ENCODE assay signal across 9 cellular contexts in the genomic region with DNA sequence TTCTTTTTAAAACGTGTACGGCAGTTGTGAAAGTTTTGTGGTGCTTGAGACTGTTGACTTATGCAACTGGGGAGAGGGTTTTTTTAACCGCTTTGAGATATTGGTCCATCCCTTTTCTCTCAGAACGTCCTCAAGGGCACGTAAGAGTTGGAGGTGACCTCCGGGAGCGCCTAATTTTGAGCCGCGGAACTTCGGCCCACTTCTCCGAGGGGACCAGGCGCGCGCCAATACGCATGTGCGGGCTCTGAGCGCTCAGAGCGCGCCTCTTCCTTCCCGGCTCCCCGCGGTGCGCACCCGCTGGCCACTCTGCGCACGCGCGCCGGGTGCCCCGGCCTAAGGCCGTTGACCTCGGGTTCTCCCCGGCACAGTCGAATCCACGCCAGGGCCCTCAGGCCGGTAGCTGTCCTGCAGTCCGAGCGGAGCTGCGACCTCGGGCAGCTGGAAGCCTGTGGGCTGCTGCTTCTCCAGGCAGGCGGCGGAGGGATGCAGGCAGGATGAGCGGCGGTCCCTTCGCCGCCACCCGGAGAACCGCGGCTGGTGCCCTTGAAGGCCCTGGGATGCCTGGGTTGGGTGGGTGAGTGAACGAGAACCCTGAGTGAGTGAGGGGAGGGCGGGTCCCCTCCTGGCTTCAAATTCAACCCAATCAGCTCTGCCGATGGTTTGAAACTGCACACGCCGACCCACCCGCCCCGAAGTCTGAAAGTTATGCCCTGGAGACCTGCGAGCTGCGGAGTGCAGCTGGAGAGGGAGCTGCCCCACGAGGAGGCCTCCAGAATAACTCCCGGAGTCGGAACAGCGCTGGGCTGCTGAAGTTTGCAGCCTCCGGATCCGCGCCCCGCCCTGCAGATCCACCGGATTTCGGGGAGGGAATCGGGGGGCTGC. TPM values are rescaled to one million over a fixed set of nuclear protein-coding genes. Genes with fewer than 3 reads are reported as not detected.
DNase-seq lines count a peak whose midpoint lies in the region; ATAC-seq and TF ChIP-seq lines count a peak whose summit lies in the region.
"Had no signal": no experiment of that assay in that cellular context is flagged by ENCODE, and none has a peak within 500 bp of the region (broad histone marks: within the 10 kb centered on the region; RNA-seq: fewer than 3 reads in every experiment).

No MANE protein-coding gene starts in this region.

- no peaks in the 10 kb centered on the region for H3K36me3 Mint-ChIP-seq in CD4-positive, CD25-positive, alpha-beta regulatory T cell
- H3K36me3 Mint-ChIP-seq in WTC11, result no peaks in the 10 kb centered on the region

- H3K4me3 ChIP-seq in CD4-positive, CD25-positive, alpha-beta regulatory T cell (ENCODE audit: low read depth, low read length), result no peak overlapping the region
- peak overlapping the region; percentile 5 to 38 (median 27) for H3K4me3 ChIP-seq in liver (ENCODE audit: low read depth in 1 of 3, low read length in 3 of 3)

- H3K27ac Mint-ChIP-seq in CD4-positive, CD25-positive, alpha-beta regulatory T cell, result peak overlapping the region in 2 of 3 donors; percentile 47 to 48
- no peak overlapping the region for H3K27ac Mint-ChIP-seq in WTC11

- H3K27me3 Mint-ChIP-seq in CD4-positive, CD25-positive, alpha-beta regulatory T cell, result peaks cover 93% of the 10 kb centered on the region
- H3K27me3 Mint-ChIP-seq in WTC11 (ENCODE audit: low read depth), result peaks cover 100% of the 10 kb centered on the region

- CTCF ChIA-PET in WTC11 (lab: Charles Lee), result interaction anchor here (0.5 to 3.2 kb wide), 7 partner anchors 9 to 475 kb away, joined by 3 to 25 read pairs (median 5); no protein-coding TSS in a partner anchor

- peaks cover 6 to 43% (median 23%) of the 10 kb centered on the region in 4 donors for H3K4me1 Mint-ChIP-seq in CD4-positive, CD25-positive, alpha-beta regulatory T cell
- peaks cover 55% of the 10 kb centered on the region for H3K4me1 Mint-ChIP-seq in WTC11

- ATAC-seq in CD4-positive, CD25-positive, alpha-beta regulatory T cell (ENCODE audit: low read depth in 2 of 2), result no peak
- ATAC-seq in GM21529 (IDR thresholded peaks at IDR 0.05; ENCODE audit: unreplicated experiment) (peak; percentile 59), WTC11 (peak; percentile 60), HG02884 (IDR thresholded peaks at IDR 0.05; ENCODE audit: unreplicated experiment) (no peak)
- ATAC-seq: effector memory CD8-positive, alpha-beta T cell had no signal

- no peaks in the 10 kb centered on the region for H3K36me3 ChIP-seq in CD4-positive, CD25-positive, alpha-beta regulatory T cell (ENCODE audit: control insufficient read depth, insufficient read depth, low read length)
- no peaks in the 10 kb centered on the region for H3K36me3 ChIP-seq in liver (ENCODE audit: control insufficient read depth in 4 of 4, insufficient read depth in 3 of 4, low read depth in 1 of 4, low read length in 3 of 4)

- H3K9ac ChIP-seq in liver (ENCODE audit: low read depth in 1 of 2, low read length in 2 of 2), result no peak overlapping the region

- peaks cover 0 to 19% (median 4%) of the 10 kb centered on the region in 7 donors for H3K9me3 Mint-ChIP-seq in CD4-positive, CD25-positive, alpha-beta regulatory T cell
- no peaks in the 10 kb centered on the region for H3K9me3 Mint-ChIP-seq in WTC11

- peak in 1 of 3 donors; percentile 32 for DNase-seq in CD4-positive, CD25-positive, alpha-beta regulatory T cell
- DNase-seq in WTC11 (ENCODE audit: low spot score) (peak; percentile 69), NCI-H146 (lab: John Stamatoyannopoulos, UW) (no peak), glomerular visceral epithelial cell (ENCODE audit: extremely low spot score) (no peak)
- no peak for DNase-seq in activated CD4-positive, CD25-positive, alpha-beta regulatory T cell (lab: John Stamatoyannopoulos, UW)
- DNase-seq: effector memory CD8-positive, alpha-beta T cell had no signal

- no peak for TF ChIP-seq CTCF in WTC11 (IDR thresholded peaks at IDR 0.05)
- no peak for TF ChIP-seq CTCF in liver (IDR thresholded peaks at IDR 0.05; ENCODE audit: low read depth, low read length, missing input control)

- peaks cover 9% of the 10 kb centered on the region for H3K4me1 ChIP-seq in CD4-positive, CD25-positive, alpha-beta regulatory T cell (ENCODE audit: control insufficient read depth, insufficient read depth, low read length, poor library complexity, severe bottlenecking)
- H3K4me1 ChIP-seq in liver (ENCODE audit: control insufficient read depth in 4 of 4, insufficient read depth in 4 of 4, low read length in 3 of 4), result peaks cover 6 to 23% (median 15%) of the 10 kb centered on the region in 4 donors

- peak overlapping the region in 3 of 4 donors; percentile 29 to 68 (median 54) for H3K4me3 Mint-ChIP-seq in CD4-positive, CD25-positive, alpha-beta regulatory T cell
- H3K4me3 Mint-ChIP-seq in WTC11, result peak overlapping the region; percentile 68

- H3K27me3 ChIP-seq in CD4-positive, CD25-positive, alpha-beta regulatory T cell (ENCODE audit: control insufficient read depth, insufficient read depth, low read length), result peaks cover 82% of the 10 kb centered on the region
- peaks cover 0 to 46% (median 22%) of the 10 kb centered on the region in 4 donors for H3K27me3 ChIP-seq in liver (ENCODE audit: control insufficient read depth in 4 of 4, insufficient read depth in 4 of 4, low read length in 3 of 4)

- 3% methylated on average over 69 of the region's 69 CpGs for WGBS in liver

- TF ChIP-seq RAD21 in liver (IDR thresholded peaks at IDR 0.05), result peak; percentile 18 to 55

- H3K9me3 ChIP-seq in CD4-positive, CD25-positive, alpha-beta regulatory T cell (ENCODE audit: control insufficient read depth in 2 of 2, low read length in 2 of 2), result peaks cover 14 to 26% of the 10 kb centered on the region in 2 experiments
- peaks cover 0 to 7% (median 2%) of the 10 kb centered on the region in 4 donors for H3K9me3 ChIP-seq in liver (ENCODE audit: control insufficient read depth in 4 of 4, low read length in 3 of 4)

- H3K27ac ChIP-seq in CD4-positive, CD25-positive, alpha-beta regulatory T cell (ENCODE audit: insufficient read depth, low read length, poor library complexity, severe bottlenecking), result no peak overlapping the region
- H3K27ac ChIP-seq in liver (ENCODE audit: low read depth in 1 of 2, low read length in 2 of 2), result no peak overlapping the region

- POLR2A ChIA-PET in WTC11 (lab: Charles Lee), result no interaction called here

TF ChIP-seq in WTC11, 78 proteins besides CTCF, POLR2A, EP300 and RAD21:
- TF ChIP-seq, protein P1, sequence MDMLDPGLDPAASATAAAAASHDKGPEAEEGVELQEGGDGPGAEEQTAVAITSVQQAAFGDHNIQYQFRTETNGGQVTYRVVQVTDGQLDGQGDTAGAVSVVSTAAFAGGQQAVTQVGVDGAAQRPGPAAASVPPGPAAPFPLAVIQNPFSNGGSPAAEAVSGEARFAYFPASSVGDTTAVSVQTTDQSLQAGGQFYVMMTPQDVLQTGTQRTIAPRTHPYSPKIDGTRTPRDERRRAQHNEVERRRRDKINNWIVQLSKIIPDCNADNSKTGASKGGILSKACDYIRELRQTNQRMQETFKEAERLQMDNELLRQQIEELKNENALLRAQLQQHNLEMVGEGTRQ (CRISPR knock-in tag; IDR thresholded peaks at IDR 0.05), result 0 out of 2 replicates have a peak, but pooled peaks have one; percentile 6
- TF ChIP-seq ELF4 (CRISPR knock-in tag; IDR thresholded peaks at IDR 0.05; ENCODE audit: low read depth), result no peak
- no peak for TF ChIP-seq ZBTB21 (CRISPR knock-in tag; IDR thresholded peaks at IDR 0.05; ENCODE audit: borderline replicate concordance)
- no peak; the same call in 1 of the 2 replicates for TF ChIP-seq FOXP1 (CRISPR knock-in tag; IDR thresholded peaks at IDR 0.05; ENCODE audit: borderline replicate concordance)
- TF ChIP-seq KAT7 (CRISPR knock-in tag; IDR thresholded peaks at IDR 0.05; ENCODE audit: borderline replicate concordance), result 0 out of 2 replicates have a peak, but pooled peaks have one; percentile 21
TF ChIP-seq in WTC11: peak in this region for 2.

TF ChIP-seq in liver, 16 proteins besides CTCF, POLR2A, EP300 and RAD21 (continues in another document):
- TF ChIP-seq RXRA (IDR thresholded peaks at IDR 0.05), result peak; percentile 75 to 89
- TF ChIP-seq, protein P2, sequence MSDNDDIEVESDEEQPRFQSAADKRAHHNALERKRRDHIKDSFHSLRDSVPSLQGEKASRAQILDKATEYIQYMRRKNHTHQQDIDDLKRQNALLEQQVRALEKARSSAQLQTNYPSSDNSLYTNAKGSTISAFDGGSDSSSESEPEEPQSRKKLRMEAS (IDR thresholded peaks at IDR 0.05), result no peak
- TF ChIP-seq, protein P3, sequence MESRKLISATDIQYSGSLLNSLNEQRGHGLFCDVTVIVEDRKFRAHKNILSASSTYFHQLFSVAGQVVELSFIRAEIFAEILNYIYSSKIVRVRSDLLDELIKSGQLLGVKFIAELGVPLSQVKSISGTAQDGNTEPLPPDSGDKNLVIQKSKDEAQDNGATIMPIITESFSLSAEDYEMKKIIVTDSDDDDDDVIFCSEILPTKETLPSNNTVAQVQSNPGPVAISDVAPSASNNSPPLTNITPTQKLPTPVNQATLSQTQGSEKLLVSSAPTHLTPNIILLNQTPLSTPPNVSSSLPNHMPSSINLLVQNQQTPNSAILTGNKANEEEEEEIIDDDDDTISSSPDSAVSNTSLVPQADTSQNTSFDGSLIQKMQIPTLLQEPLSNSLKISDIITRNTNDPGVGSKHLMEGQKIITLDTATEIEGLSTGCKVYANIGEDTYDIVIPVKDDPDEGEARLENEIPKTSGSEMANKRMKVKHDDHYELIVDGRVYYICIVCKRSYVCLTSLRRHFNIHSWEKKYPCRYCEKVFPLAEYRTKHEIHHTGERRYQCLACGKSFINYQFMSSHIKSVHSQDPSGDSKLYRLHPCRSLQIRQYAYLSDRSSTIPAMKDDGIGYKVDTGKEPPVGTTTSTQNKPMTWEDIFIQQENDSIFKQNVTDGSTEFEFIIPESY (IDR thresholded peaks at IDR 0.05), result no peak
- TF ChIP-seq TAF1 (conservative IDR thresholded peaks at IDR 0.05), result no peak
- TF ChIP-seq EGR1 (IDR thresholded peaks at IDR 0.05; ENCODE audit: low read depth in 2 of 2), result no peak
- TF ChIP-seq FOXA1 (IDR thresholded peaks at IDR 0.05), result no peak

RNA-seq across cellular contexts. Expression of a gene that starts 7.3 kb away (rescaled TPM):
- 0.22 TPM for total RNA-seq in CD4-positive, CD25-positive, alpha-beta regulatory T cell
- not detected for polyA plus RNA-seq in CD4-positive, CD25-positive, alpha-beta regulatory T cell
- total RNA-seq in WTC11 (2021) (0.11 to 0.26 TPM (median 0.14 TPM) in 3 replicates), liver (under 1 TPM in 1 of 2 donors, not detected in 1; 0.05 TPM)
- polyA plus RNA-seq in liver, result under 1 TPM in 1 of 2 donors, not detected in 1; 0.01 TPM

Comparison
In these comparisons a context has a peak if more than half of its experiments do, and no peak if none do; other contexts are left out.
1. ATAC-seq: peak in GM21529 (single experiment) and WTC11 (single experiment); none in CD4-positive, CD25-positive, alpha-beta regulatory T cell (0 of 2) and HG02884 (single experiment).